ENCODE assay signal across 2 cellular contexts in the genomic region with DNA sequence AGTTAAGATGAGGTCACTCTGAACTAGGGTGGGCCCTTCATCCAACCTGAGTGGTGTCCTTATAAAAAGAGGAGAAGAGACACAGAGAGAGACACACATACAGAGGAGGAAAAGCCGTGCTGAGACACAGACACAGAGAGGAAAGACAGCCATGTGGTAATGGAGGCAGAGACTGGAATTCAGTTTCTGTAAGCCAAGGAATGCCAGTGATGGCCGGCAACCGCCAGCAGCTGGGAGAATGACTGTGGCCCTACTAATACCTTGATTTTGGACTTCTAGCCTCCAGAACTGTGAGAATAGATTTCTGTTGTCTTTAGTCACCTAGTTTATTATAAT.
A peak's percentile ranks its signal among the peaks of the same experiment; 100 is the strongest.
TF ChIP-seq lines count a peak whose summit lies in the region.

No MANE protein-coding gene starts in this region.

TF ChIP-seq in GM23338, 12 proteins besides CTCF, POLR2A, EP300 and RAD21 (continues in another document):
- TF ChIP-seq EZH2 (IDR thresholded peaks at IDR 0.05; ENCODE audit: low read depth, unreplicated experiment) (no peak), STAT1 (IDR thresholded peaks at IDR 0.05; ENCODE audit: unreplicated experiment) (no peak), POLR2AphosphoS5 (IDR thresholded peaks at IDR 0.05; ENCODE audit: low read depth) (no peak), ETS1 (IDR thresholded peaks at IDR 0.05) (no peak), NANOG (IDR thresholded peaks at IDR 0.05; ENCODE audit: borderline replicate concordance) (no peak), EZH2phosphoT487 (IDR thresholded peaks at IDR 0.05; ENCODE audit: unreplicated experiment) (no peak), JUNB (IDR thresholded peaks at IDR 0.05; ENCODE audit: unreplicated experiment) (no peak), ZNF462 (CRISPR knock-in tag; IDR thresholded peaks at IDR 0.05) (no peak), CREB1 (CRISPR knock-in tag; IDR thresholded peaks at IDR 0.05; ENCODE audit: low read depth) (no peak), ZNF114 (CRISPR knock-in tag; IDR thresholded peaks at IDR 0.05) (no peak)
- TF ChIP-seq, protein P1, sequence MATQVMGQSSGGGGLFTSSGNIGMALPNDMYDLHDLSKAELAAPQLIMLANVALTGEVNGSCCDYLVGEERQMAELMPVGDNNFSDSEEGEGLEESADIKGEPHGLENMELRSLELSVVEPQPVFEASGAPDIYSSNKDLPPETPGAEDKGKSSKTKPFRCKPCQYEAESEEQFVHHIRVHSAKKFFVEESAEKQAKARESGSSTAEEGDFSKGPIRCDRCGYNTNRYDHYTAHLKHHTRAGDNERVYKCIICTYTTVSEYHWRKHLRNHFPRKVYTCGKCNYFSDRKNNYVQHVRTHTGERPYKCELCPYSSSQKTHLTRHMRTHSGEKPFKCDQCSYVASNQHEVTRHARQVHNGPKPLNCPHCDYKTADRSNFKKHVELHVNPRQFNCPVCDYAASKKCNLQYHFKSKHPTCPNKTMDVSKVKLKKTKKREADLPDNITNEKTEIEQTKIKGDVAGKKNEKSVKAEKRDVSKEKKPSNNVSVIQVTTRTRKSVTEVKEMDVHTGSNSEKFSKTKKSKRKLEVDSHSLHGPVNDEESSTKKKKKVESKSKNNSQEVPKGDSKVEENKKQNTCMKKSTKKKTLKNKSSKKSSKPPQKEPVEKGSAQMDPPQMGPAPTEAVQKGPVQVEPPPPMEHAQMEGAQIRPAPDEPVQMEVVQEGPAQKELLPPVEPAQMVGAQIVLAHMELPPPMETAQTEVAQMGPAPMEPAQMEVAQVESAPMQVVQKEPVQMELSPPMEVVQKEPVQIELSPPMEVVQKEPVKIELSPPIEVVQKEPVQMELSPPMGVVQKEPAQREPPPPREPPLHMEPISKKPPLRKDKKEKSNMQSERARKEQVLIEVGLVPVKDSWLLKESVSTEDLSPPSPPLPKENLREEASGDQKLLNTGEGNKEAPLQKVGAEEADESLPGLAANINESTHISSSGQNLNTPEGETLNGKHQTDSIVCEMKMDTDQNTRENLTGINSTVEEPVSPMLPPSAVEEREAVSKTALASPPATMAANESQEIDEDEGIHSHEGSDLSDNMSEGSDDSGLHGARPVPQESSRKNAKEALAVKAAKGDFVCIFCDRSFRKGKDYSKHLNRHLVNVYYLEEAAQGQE (IDR thresholded peaks at IDR 0.05; ENCODE audit: unreplicated experiment) = no peak

TF ChIP-seq in H1, 55 proteins besides CTCF, POLR2A, EP300 and RAD21:
- TF ChIP-seq SIRT6 (IDR thresholded peaks at IDR 0.05; ENCODE audit: low read length) = no peak
- TF ChIP-seq, protein P2, sequence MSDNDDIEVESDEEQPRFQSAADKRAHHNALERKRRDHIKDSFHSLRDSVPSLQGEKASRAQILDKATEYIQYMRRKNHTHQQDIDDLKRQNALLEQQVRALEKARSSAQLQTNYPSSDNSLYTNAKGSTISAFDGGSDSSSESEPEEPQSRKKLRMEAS (IDR thresholded peaks at IDR 0.05) = peak; percentile 15; the same call in 1 of the 2 replicates
- TF ChIP-seq TEAD4 (IDR thresholded peaks at IDR 0.05; ENCODE audit: low read depth, low read length) = peak; percentile 43; the same call in 1 of the 2 replicates
- TF ChIP-seq CHD7 (IDR thresholded peaks at IDR 0.05; ENCODE audit: insufficient replicate concordance, low read length) = no peak
- TF ChIP-seq CTBP2 (IDR thresholded peaks at IDR 0.05; ENCODE audit: borderline replicate concordance, insufficient read depth, insufficient read length, low read length) = no peak
- TF ChIP-seq KDM5A (IDR thresholded peaks at IDR 0.05; ENCODE audit: low read length) = no peak
